In genomic region chr5:51651889-51652288, GRCh38 we compare ENCODE assay signal across 20 cellular contexts.
DNase-seq lines count a peak whose midpoint lies in the region; ATAC-seq, FAIRE-seq and TF ChIP-seq lines count a peak whose summit lies in the region.
"Had no signal": no experiment of that assay in that cellular context is flagged by ENCODE, and none has a peak within 500 bp of the region (broad histone marks: within the 10 kb centered on the region; RNA-seq: fewer than 3 reads in every experiment).

No MANE protein-coding gene starts in this region.

- peaks cover 26% of the 10 kb centered on the region for H3K4me1 Mint-ChIP-seq in MCF 10A (ENCODE audit: insufficient read depth, unreplicated experiment)
- no peaks in the 10 kb centered on the region for H3K4me1 Mint-ChIP-seq in naive thymus-derived CD8-positive, alpha-beta T cell
- H3K4me1 Mint-ChIP-seq: activated CD4-positive, alpha-beta T cell treated with anti-CD3 and anti-CD28 coated beads for 36 hours had no signal

- TF ChIP-seq CTCF in MCF 10A (IDR thresholded peaks at IDR 0.05; ENCODE audit: unreplicated experiment) (no peak), breast epithelium (IDR thresholded peaks at IDR 0.05) (no peak), astrocyte of the spinal cord (IDR thresholded peaks at IDR 0.05; ENCODE audit: low read depth, low read length) (no peak), kidney (IDR thresholded peaks at IDR 0.05; ENCODE audit: borderline replicate concordance, extremely low read depth, insufficient read depth) (no peak), sigmoid colon (IDR thresholded peaks at IDR 0.05) (no peak)

- no TSS peak for BruUV-seq in MCF 10A (replicated peaks; lab: Mats Ljungman, UMichigan)

- no peak overlapping the region for H3K27ac Mint-ChIP-seq in MCF 10A (ENCODE audit: low read depth, unreplicated experiment)
- H3K27ac Mint-ChIP-seq in naive thymus-derived CD8-positive, alpha-beta T cell = no peak overlapping the region
- H3K27ac Mint-ChIP-seq: activated CD4-positive, alpha-beta T cell treated with anti-CD3 and anti-CD28 coated beads for 36 hours; naive thymus-derived CD4-positive, alpha-beta T cell had no signal

- TF ChIP-seq EP300 in sigmoid colon (IDR thresholded peaks at IDR 0.05) = no peak

- H3K9me3 ChIP-seq in breast epithelium (no peaks in the 10 kb centered on the region), kidney (ENCODE audit: control insufficient read depth in 1 of 2, low read length in 2 of 2) (no peaks in the 10 kb centered on the region), small intestine (ENCODE audit: control insufficient read depth, low read depth) (no peaks in the 10 kb centered on the region), sigmoid colon (no peaks in the 10 kb centered on the region)
- H3K9me3 ChIP-seq: BLaER1 treated with 17β-estradiol and CSF1 and Interleukin-3, amounts not matched to agents 10 nM and 100 nM; suprapubic skin had no signal

- no peak overlapping the region for H3K4me3 Mint-ChIP-seq in MCF 10A (ENCODE audit: unreplicated experiment)
- no peak overlapping the region for H3K4me3 Mint-ChIP-seq in naive thymus-derived CD8-positive, alpha-beta T cell
- H3K4me3 Mint-ChIP-seq: activated CD4-positive, alpha-beta T cell treated with anti-CD3 and anti-CD28 coated beads for 36 hours; naive thymus-derived CD4-positive, alpha-beta T cell had no signal

- H3K9ac ChIP-seq in kidney (ENCODE audit: low read length in 2 of 2) = no peak overlapping the region
- H3K9ac ChIP-seq: BLaER1 treated with 17β-estradiol and CSF1 and Interleukin-3, amounts not matched to agents 10 nM and 100 nM had no signal

- POLR2A ChIA-PET in MCF 10A (lab: Yijun Ruan, JAX) = interaction anchor here (0.6 to 1.6 kb wide), 2 partner anchors 32 to 178 kb away, joined by 3 to 4 read pairs; no protein-coding TSS in a partner anchor
- POLR2A ChIA-PET in naive thymus-derived CD8-positive, alpha-beta T cell (lab: Charles Lee) = no interaction called here

- 56 to 70% (median 60%) methylated on average over 2 of the region's 2 CpGs for WGBS in small intestine, 3 donors
- 68 to 79% methylated on average over 2 of the region's 2 CpGs for WGBS in sigmoid colon, 2 donors

- CTCF ChIA-PET in MCF 10A (lab: Yijun Ruan, JAX) = interaction anchor here (0.8 kb wide), 1 partner anchor 43 kb away, joined by 5 read pairs; no protein-coding TSS in a partner anchor

- no peak overlapping the region for H3K4me3 ChIP-seq in breast epithelium
- no peak overlapping the region for H3K4me3 ChIP-seq in astrocyte of the spinal cord (ENCODE audit: low read depth, low read length)
- no peak overlapping the region for H3K4me3 ChIP-seq in kidney (ENCODE audit: low read length in 2 of 2)
- H3K4me3 ChIP-seq in small intestine (ENCODE audit: low read depth in 1 of 2, low read length in 2 of 2) = no peak overlapping the region
- no peak overlapping the region for H3K4me3 ChIP-seq in sigmoid colon
- H3K4me3 ChIP-seq: BLaER1 treated with 17β-estradiol and CSF1 and Interleukin-3, amounts not matched to agents 10 nM and 100 nM; suprapubic skin had no signal

- H3K4me1 ChIP-seq in breast epithelium (no peaks in the 10 kb centered on the region), kidney (ENCODE audit: control insufficient read depth in 1 of 2, insufficient read depth in 1 of 2, low read depth in 1 of 2, low read length in 2 of 2) (no peaks in the 10 kb centered on the region), small intestine (ENCODE audit: control insufficient read depth in 2 of 2, insufficient read depth in 1 of 2, low read depth in 1 of 2, low read length in 1 of 2) (no peaks in the 10 kb centered on the region), sigmoid colon (peaks cover 0 to 6% (median 0%) of the 10 kb centered on the region in 4 donors)
- H3K4me1 ChIP-seq: BLaER1 treated with 17β-estradiol and CSF1 and Interleukin-3, amounts not matched to agents 10 nM and 100 nM had no signal

- no peaks in the 10 kb centered on the region for H3K9me3 Mint-ChIP-seq in MCF 10A (ENCODE audit: unreplicated experiment)
- peaks cover 0 to 22% (median 4%) of the 10 kb centered on the region in 9 donors for H3K9me3 Mint-ChIP-seq in naive thymus-derived CD8-positive, alpha-beta T cell

- no peaks in the 10 kb centered on the region for H3K27me3 ChIP-seq in breast epithelium
- no peaks in the 10 kb centered on the region for H3K27me3 ChIP-seq in small intestine (ENCODE audit: control insufficient read depth in 2 of 2, insufficient read depth in 2 of 2, low read length in 2 of 2)
- no peaks in the 10 kb centered on the region for H3K27me3 ChIP-seq in sigmoid colon
- H3K27me3 ChIP-seq: BLaER1 treated with 17β-estradiol and CSF1 and Interleukin-3, amounts not matched to agents 10 nM and 100 nM; suprapubic skin had no signal

- intact Hi-C loops in MCF 10A (cut with micrococcal nuclease) (no loop called here), breast epithelium (cut with DNase I; ENCODE audit: low total_unique reads) (no loop called here), kidney (cut with DNase I) (no loop called here), sigmoid colon (cut with DNase I) (no loop called here)

- no peak for TF ChIP-seq POLR2A in breast epithelium (IDR thresholded peaks at IDR 0.05)
- TF ChIP-seq POLR2A in sigmoid colon (IDR thresholded peaks at IDR 0.05) = no peak

- no peak for ATAC-seq in naive thymus-derived CD8-positive, alpha-beta T cell
- ATAC-seq: activated CD4-positive, alpha-beta T cell treated with anti-CD3 and anti-CD28 coated beads for 36 hours; naive thymus-derived CD4-positive, alpha-beta T cell; Panc1 had no signal

- H3K36me3 ChIP-seq in breast epithelium (no peaks in the 10 kb centered on the region), kidney (ENCODE audit: control insufficient read depth in 1 of 2, insufficient read depth in 2 of 2, low read length in 2 of 2) (no peaks in the 10 kb centered on the region), small intestine (ENCODE audit: control insufficient read depth in 2 of 2, insufficient read depth in 2 of 2, low read length in 2 of 2) (no peaks in the 10 kb centered on the region), sigmoid colon (no peaks in the 10 kb centered on the region)
- H3K36me3 ChIP-seq: BLaER1 treated with 17β-estradiol and CSF1 and Interleukin-3, amounts not matched to agents 10 nM and 100 nM; suprapubic skin had no signal

- in situ Hi-C loops in astrocyte of the spinal cord (cut with HindIII; ENCODE audit: low sequenced_read_pairs) = no loop called here

- DNase-seq in MCF 10A (ENCODE audit: unreplicated experiment) = peak; percentile 11
- DNase-seq in breast epithelium (ENCODE audit: low spot score in 2 of 2) = no peak
- peak; percentile 24 for DNase-seq in astrocyte of the spinal cord (ENCODE audit: low read depth, low spot score)
- DNase-seq in kidney = no peak
- no peak for DNase-seq in activated naive CD4-positive, alpha-beta T cell treated with anti-CD3 and anti-CD28 coated beads, Interleukin-2, amount 50 U/mL, for 16 hours
- DNase-seq in small intestine = no peak
- DNase-seq in sigmoid colon = no peak
- no peak for DNase-seq in naive thymus-derived CD8-positive, alpha-beta T cell
- DNase-seq: activated CD4-positive, alpha-beta T cell treated with anti-CD3 and anti-CD28 coated beads for 36 hours; activated effector memory CD4-positive, alpha-beta T cell treated with Interleukin-2 at 50 U/mL for 16 hours; naive thymus-derived CD4-positive, alpha-beta T cell; NCI-H1417 treated with DMSO at 0.1 percent for 48 hours had no signal

- H3K36me3 Mint-ChIP-seq in MCF 10A (ENCODE audit: insufficient read depth, unreplicated experiment) = no peaks in the 10 kb centered on the region
- H3K36me3 Mint-ChIP-seq in naive thymus-derived CD8-positive, alpha-beta T cell = no peaks in the 10 kb centered on the region
- H3K36me3 Mint-ChIP-seq: naive thymus-derived CD4-positive, alpha-beta T cell had no signal

- FAIRE-seq in kidney (lab: Jason Lieb, UNC) = peak; percentile 17
- no peak for FAIRE-seq in small intestine (lab: Jason Lieb, UNC)
- FAIRE-seq: colon, endometrium, frontal cortex, GM12892 had no signal

- no peaks in the 10 kb centered on the region for H3K27me3 Mint-ChIP-seq in MCF 10A (ENCODE audit: insufficient read depth, unreplicated experiment)
- H3K27me3 Mint-ChIP-seq in naive thymus-derived CD8-positive, alpha-beta T cell = no peaks in the 10 kb centered on the region
- H3K27me3 Mint-ChIP-seq: activated CD4-positive, alpha-beta T cell treated with anti-CD3 and anti-CD28 coated beads for 36 hours; naive thymus-derived CD4-positive, alpha-beta T cell had no signal

- H3K27ac ChIP-seq in breast epithelium (no peak overlapping the region), kidney (ENCODE audit: low read depth in 2 of 2, low read length in 2 of 2) (no peak overlapping the region), small intestine (ENCODE audit: low read depth in 1 of 2, low read length in 1 of 2) (no peak overlapping the region), sigmoid colon (no peak overlapping the region)
- H3K27ac ChIP-seq: 22Rv1; BLaER1 treated with 17β-estradiol and CSF1 and Interleukin-3, amounts not matched to agents 10 nM and 100 nM; suprapubic skin had no signal

Comparison
In these comparisons a context has a peak if more than half of its experiments do, and no peak if none do; other contexts are left out.
1. DNase-seq: peak in MCF 10A (single experiment) and astrocyte of the spinal cord (single experiment); none in breast epithelium (0 of 2), kidney (single experiment), activated naive CD4-positive, alpha-beta T cell treated with anti-CD3 and anti-CD28 coated beads, Interleukin-2, amount 50 U/mL, for 16 hours (single experiment), small intestine (single experiment), sigmoid colon (single experiment) and naive thymus-derived CD8-positive, alpha-beta T cell (0 of 10).